In the genomic region with DNA sequence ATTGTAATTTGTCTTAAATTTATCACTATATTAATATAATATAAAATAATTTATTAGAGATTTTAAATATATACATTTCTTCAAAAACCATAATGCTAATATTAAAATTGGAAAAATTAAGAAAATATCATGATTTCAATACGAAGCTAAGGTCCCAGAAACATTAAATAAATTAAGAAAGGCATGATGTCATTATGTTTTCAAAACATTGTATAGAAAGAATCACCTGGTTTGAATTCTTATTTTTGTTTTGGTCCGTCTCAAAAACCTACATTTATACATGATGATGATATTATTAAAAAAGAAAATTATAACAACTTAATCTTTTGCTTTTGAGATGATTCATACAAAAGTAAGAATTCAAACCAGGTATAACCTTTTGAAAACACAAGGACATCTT, we compare ENCODE assay signal across 18 cellular contexts. TPM values are rescaled to one million over a fixed set of nuclear protein-coding genes. Genes with fewer than 3 reads are reported as not detected.
DNase-seq lines count a peak whose midpoint lies in the region; ATAC-seq, FAIRE-seq and TF ChIP-seq lines count a peak whose summit lies in the region.
"Had no signal": no experiment of that assay in that cellular context is flagged by ENCODE, and none has a peak within 500 bp of the region (broad histone marks: within the 10 kb centered on the region; RNA-seq: fewer than 3 reads in every experiment).

No MANE protein-coding gene starts in this region.

- H3K27ac Mint-ChIP-seq in astrocyte (ENCODE audit: unreplicated experiment) = peak overlapping the region; percentile 26
- H3K27ac Mint-ChIP-seq: CD4-positive, alpha-beta memory T cell had no signal

- H3K9ac ChIP-seq in astrocyte (ENCODE audit: low read length) = no peak overlapping the region

- H3K27me3 Mint-ChIP-seq in astrocyte (ENCODE audit: low read depth, unreplicated experiment) = no peaks in the 10 kb centered on the region
- H3K27me3 Mint-ChIP-seq: CD4-positive, alpha-beta memory T cell had no signal

- H3K27ac ChIP-seq in astrocyte (ENCODE audit: low read depth, low read length) (peak overlapping the region; percentile 61), pancreas (no peak overlapping the region)
- H3K27ac ChIP-seq: C4-2B had no signal

- peaks cover 13% of the 10 kb centered on the region for H3K4me1 ChIP-seq in astrocyte (ENCODE audit: insufficient read depth, low read length)
- H3K4me1 ChIP-seq in pancreas = no peaks in the 10 kb centered on the region
- H3K4me1 ChIP-seq: BE2C had no signal

- WGBS in pancreas, 2 donors = 55 to 74% methylated on average over 2 of the region's 2 CpGs

- H3K4me1 Mint-ChIP-seq in astrocyte (ENCODE audit: low read depth, unreplicated experiment) = peaks cover 3% of the 10 kb centered on the region
- H3K4me1 Mint-ChIP-seq: CD4-positive, alpha-beta memory T cell had no signal

- H3K36me3 ChIP-seq in astrocyte (ENCODE audit: insufficient read depth, low read length) (peaks cover 5% of the 10 kb centered on the region), pancreas (no peaks in the 10 kb centered on the region)
- H3K36me3 ChIP-seq: BE2C had no signal

- H3K9me3 Mint-ChIP-seq in astrocyte (ENCODE audit: unreplicated experiment) = no peaks in the 10 kb centered on the region

- H3K4me2 ChIP-seq in astrocyte (ENCODE audit: low read length) = no peak overlapping the region

- no peak overlapping the region for H2AFZ ChIP-seq in astrocyte (ENCODE audit: low read depth, low read length)

- H3K4me3 ChIP-seq in astrocyte (ENCODE audit: insufficient read depth, low read depth, low read length) = no peak overlapping the region
- no peak overlapping the region for H3K4me3 ChIP-seq in pancreas

- H3K36me3 Mint-ChIP-seq in astrocyte (ENCODE audit: low read depth, unreplicated experiment) = peaks cover 6% of the 10 kb centered on the region
- H3K36me3 Mint-ChIP-seq: CD4-positive, alpha-beta memory T cell had no signal

- no peak overlapping the region for H3K4me3 Mint-ChIP-seq in astrocyte (ENCODE audit: unreplicated experiment)
- H3K4me3 Mint-ChIP-seq: CD4-positive, alpha-beta memory T cell had no signal

- H3K27me3 ChIP-seq in astrocyte (ENCODE audit: insufficient read depth, low read length) (no peaks in the 10 kb centered on the region), pancreas (no peaks in the 10 kb centered on the region)
- H3K27me3 ChIP-seq: BE2C had no signal

- intact Hi-C loops in pancreas (cut with DNase I) = no loop called here

- H3K9me3 ChIP-seq in astrocyte (ENCODE audit: insufficient read depth, low read depth, low read length) (no peaks in the 10 kb centered on the region), pancreas (peaks cover 0 to 4% (median 0%) of the 10 kb centered on the region in 4 donors)
- H3K9me3 ChIP-seq: BE2C had no signal

- ATAC-seq in pancreas (no peak), GM18511 (IDR thresholded peaks at IDR 0.05; ENCODE audit: unreplicated experiment) (no peak)

- FAIRE-seq in G401.6 (lab: Jason Lieb, UNC) (peak; percentile 81), astrocyte (lab: Jason Lieb, UNC) (no peak), islet of Langerhans (lab: Jason Lieb, UNC) (peak; percentile 55), pancreas (lab: Jason Lieb, UNC) (peak; percentile 56)
- FAIRE-seq: HTR-8/SVneo had no signal

- no peaks in the 10 kb centered on the region for H3K79me2 ChIP-seq in astrocyte (ENCODE audit: insufficient read depth, low read length)

- TF ChIP-seq CTCF in astrocyte (IDR thresholded peaks at IDR 0.05; ENCODE audit: insufficient read depth, low read depth, low read length) (no peak), pancreas (IDR thresholded peaks at IDR 0.05) (no peak)

- no peak for DNase-seq in astrocyte (ENCODE audit: low read depth)
- DNase-seq in pancreas = no peak
- no peak for DNase-seq in COLO668 (lab: John Stamatoyannopoulos, UW; ENCODE audit: unreplicated experiment)
- DNase-seq in SW480 (ENCODE audit: low spot score) = no peak
- DNase-seq in activated T-cell treated with anti-CD3 and anti-CD28 coated beads, Interleukin-2, amount 50 U/mL, for 1 hour = no peak
- DNase-seq: BE2C; CD4-positive, alpha-beta memory T cell; COR-L47; DMS153; DMS79 treated with DMSO at 0.1 percent for 48 hours; EL; GDM1; HCEC 1CT had no signal

- no peaks in the 10 kb centered on the region for H4K20me1 ChIP-seq in astrocyte (ENCODE audit: insufficient read depth, low read length)

RNA-seq across cellular contexts. Expression of gene EDIL3, which starts 8.2 kb away (rescaled TPM):
- 226 and 284 TPM in 2 replicates for total RNA-seq in astrocyte
- total RNA-seq in pancreas = 1 to 10 TPM in 3 of 6 donors, under 1 TPM in 3; 0.63 to 4.9 (median 1.4) TPM
- 1 to 10 TPM; 1.3 to 9.7 TPM for polyA plus RNA-seq in pancreas
- total RNA-seq: CD4-positive, alpha-beta memory T cell had no signal
- polyA plus RNA-seq: CD4-positive, alpha-beta memory T cell had no signal

Comparison
In these comparisons a context has a peak if more than half of its experiments do, and no peak if none do; other contexts are left out.
1. RNA of gene EDIL3, which starts 8.2 kb away (total RNA-seq): 226 to 284 TPM in astrocyte; 0.63 to 4.9 TPM in pancreas; every median in the first group is over 10 times any median in the second.